12 cellular contexts compared by ENCODE assay signal in the genomic region with DNA sequence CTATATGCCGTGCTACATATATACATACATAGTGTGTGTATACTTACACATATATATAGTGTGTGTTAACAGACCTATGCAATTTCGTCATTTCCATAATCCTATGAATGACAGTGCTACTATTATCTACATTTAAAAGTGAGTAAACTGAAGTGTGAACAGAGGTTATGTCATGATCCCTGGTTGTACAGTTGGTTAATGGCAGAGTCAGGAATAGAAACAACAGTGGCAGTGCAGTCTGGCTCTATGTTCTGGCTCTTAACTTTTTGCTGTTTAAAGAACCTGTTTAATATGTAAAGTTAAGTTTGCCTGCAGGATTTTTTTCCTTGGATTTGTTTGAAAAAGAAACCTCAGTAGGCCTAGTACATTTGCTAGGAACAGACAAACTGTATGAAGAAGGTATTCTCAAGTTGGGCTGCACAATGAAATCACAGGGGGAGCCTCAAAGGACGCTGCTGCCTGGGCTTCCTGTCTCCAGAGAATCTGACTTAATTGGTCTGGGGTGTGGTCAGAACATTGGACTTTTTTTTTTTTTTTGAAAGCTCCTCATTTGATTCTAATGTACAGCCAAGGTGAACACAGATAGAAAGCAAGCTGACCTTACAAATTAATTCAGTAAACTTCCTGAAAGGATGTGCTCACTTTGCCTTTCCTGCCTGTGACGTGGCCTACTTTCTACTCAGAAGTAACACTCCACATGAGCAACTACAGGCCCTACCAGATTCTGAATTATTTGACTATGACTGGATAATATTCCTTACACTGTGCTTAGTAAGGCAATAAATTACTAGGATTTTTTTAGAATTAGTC. TPM values are rescaled to one million over a fixed set of nuclear protein-coding genes. Genes with fewer than 3 reads are reported as not detected.
DNase-seq lines count a peak whose midpoint lies in the region; ATAC-seq and TF ChIP-seq lines count a peak whose summit lies in the region.
"Had no signal": no experiment of that assay in that cellular context is flagged by ENCODE, and none has a peak within 500 bp of the region (broad histone marks: within the 10 kb centered on the region; RNA-seq: fewer than 3 reads in every experiment).

No MANE protein-coding gene starts in this region.

- H3K9me3 ChIP-seq in heart left ventricle = no peaks in the 10 kb centered on the region
- no peaks in the 10 kb centered on the region for H3K9me3 ChIP-seq in tibial artery
- H3K9me3 ChIP-seq: upper lobe of left lung had no signal

- H3K27me3 ChIP-seq in heart left ventricle (no peaks in the 10 kb centered on the region), rectal smooth muscle tissue (ENCODE audit: control insufficient read depth, insufficient read depth, low read length) (no peaks in the 10 kb centered on the region), tibial artery (no peaks in the 10 kb centered on the region)
- H3K27me3 ChIP-seq: neural progenitor cell, upper lobe of left lung had no signal

- no peak for TF ChIP-seq CTCF in heart left ventricle (IDR thresholded peaks at IDR 0.05)
- TF ChIP-seq CTCF in tibial artery (IDR thresholded peaks at IDR 0.05) = no peak

- H3K4me1 ChIP-seq in heart left ventricle (peaks cover 1 to 34% (median 14%) of the 10 kb centered on the region in 12 donors), rectal smooth muscle tissue (ENCODE audit: control insufficient read depth, insufficient read depth, low read length) (peaks cover 18% of the 10 kb centered on the region), tibial artery (peaks cover 0 to 4% (median 2%) of the 10 kb centered on the region in 4 donors)
- H3K4me1 ChIP-seq: neural progenitor cell had no signal

- H3K27ac ChIP-seq in heart left ventricle (peak overlapping the region in 10 of 12 donors; percentile 10 to 60 (median 42)), rectal smooth muscle tissue (ENCODE audit: low read depth, low read length) (peak overlapping the region; percentile 34), tibial artery (no peak overlapping the region)
- H3K27ac ChIP-seq: neural progenitor cell, upper lobe of left lung had no signal

- no peak overlapping the region for H3K9ac ChIP-seq in rectal smooth muscle tissue (ENCODE audit: low read length)
- H3K9ac ChIP-seq: neural progenitor cell had no signal

- no peak for TF ChIP-seq POLR2A in heart left ventricle (IDR thresholded peaks at IDR 0.05)

- H3K36me3 ChIP-seq in heart left ventricle (no peaks in the 10 kb centered on the region), rectal smooth muscle tissue (ENCODE audit: control insufficient read depth, insufficient read depth, low read length) (no peaks in the 10 kb centered on the region), tibial artery (no peaks in the 10 kb centered on the region)
- H3K36me3 ChIP-seq: neural progenitor cell, upper lobe of left lung had no signal

- 46 to 53% (median 49%) methylated on average over 4 of the region's 4 CpGs for WGBS in heart left ventricle, 4 donors

- intact Hi-C loops in heart left ventricle (cut with DNase I) (no loop called here), tibial artery (cut with DNase I; ENCODE audit: low total_unique reads) (no loop called here)

- H3K4me3 ChIP-seq in heart left ventricle (no peak overlapping the region), rectal smooth muscle tissue (ENCODE audit: low read length) (no peak overlapping the region), tibial artery (no peak overlapping the region)
- H3K4me3 ChIP-seq: neural progenitor cell, upper lobe of left lung had no signal

- ATAC-seq in heart left ventricle = peak; percentile 38 to 93 (median 74)
- ATAC-seq in GM19463 (IDR thresholded peaks at IDR 0.05; ENCODE audit: unreplicated experiment) = no peak

- DNase-seq in EH (ENCODE audit: low read depth) (peak; percentile 75), RKO (ENCODE audit: low spot score) (peak; percentile 7), heart left ventricle (peak in 1 of 5 donors; percentile 29), tibial artery (no peak), anterior cingulate cortex (lab: John Stamatoyannopoulos, UW) (no peak), NCI-H187 treated with DMSO at 0.1 percent for 48 hours (lab: John Stamatoyannopoulos, UW) (no peak)
- DNase-seq: activated effector memory CD4-positive, alpha-beta T cell treated with Interleukin-2 at 50 U/mL for 16 hours; Kasumi-1; upper lobe of left lung had no signal

RNA-seq across cellular contexts. Expression of gene PLCB1, which starts 29.4 kb away (rescaled TPM):
- total RNA-seq in heart left ventricle = 10 to 100 TPM in 3 of 9 donors, 1 to 10 TPM in 6; 4.0 to 12.1 (median 8.0) TPM
- polyA plus RNA-seq in heart left ventricle = 1 to 10 TPM; 2.5 to 3.1 TPM

Comparison
In these comparisons a context has a peak if more than half of its experiments do, and no peak if none do; other contexts are left out.
1. DNase-seq: peak in EH (single experiment) and RKO (single experiment); none in tibial artery (0 of 2), anterior cingulate cortex (0 of 58) and NCI-H187 treated with DMSO at 0.1 percent for 48 hours (single experiment).
2. H3K27ac ChIP-seq: peak in heart left ventricle (10 of 12) and rectal smooth muscle tissue (single experiment); none in tibial artery (0 of 2).